10 cellular contexts compared by ENCODE assay signal in genomic region chr7:29565634-29565981, GRCh38. TPM values are rescaled to one million over a fixed set of nuclear protein-coding genes. Genes with fewer than 3 reads are reported as not detected.
DNase-seq lines count a peak whose midpoint lies in the region; ATAC-seq, FAIRE-seq and TF ChIP-seq lines count a peak whose summit lies in the region.
"Had no signal": no experiment of that assay in that cellular context is flagged by ENCODE, and none has a peak within 500 bp of the region (broad histone marks: within the 10 kb centered on the region; RNA-seq: fewer than 3 reads in every experiment).

No MANE protein-coding gene starts in this region.

- H3K36me3 ChIP-seq in adipocyte (ENCODE audit: control insufficient read depth, insufficient read depth, low read length, severe bottlenecking) (no peaks in the 10 kb centered on the region), iPS-20b (ENCODE audit: insufficient read depth, low read depth, low read length) (peaks cover 5% of the 10 kb centered on the region; the same call in 1 of the 2 replicates), skeletal muscle satellite cell (ENCODE audit: insufficient read depth, low read length) (peaks cover 4% of the 10 kb centered on the region)

- H3K4me2 ChIP-seq in skeletal muscle satellite cell (ENCODE audit: low read length), result peak overlapping the region; percentile 100

- FAIRE-seq in GM12892 (lab: Jason Lieb, UNC), result no peak

- TF ChIP-seq POLR2A in GM12892 (IDR thresholded peaks at IDR 0.05; ENCODE audit: low read depth, low read length), result no peak

- H3K9ac ChIP-seq in adipocyte (ENCODE audit: low read length) (peak overlapping the region; percentile 82), iPS-20b (ENCODE audit: low read depth, low read length) (peak overlapping the region; percentile 84; the same call in 1 of the 2 replicates), skeletal muscle satellite cell (ENCODE audit: low read depth, low read length) (peak overlapping the region; percentile 74)

- H3K4me1 ChIP-seq in adipocyte (ENCODE audit: control insufficient read depth, insufficient read depth, low read length) (peaks cover 24% of the 10 kb centered on the region), iPS-20b (ENCODE audit: insufficient read depth, low read length) (peaks cover 21% of the 10 kb centered on the region; the same call in 1 of the 2 replicates), skeletal muscle satellite cell (ENCODE audit: control insufficient read depth, insufficient read depth, low read length) (peaks cover 20% of the 10 kb centered on the region)

- DNase-seq in HFF-Myc (ENCODE audit: extremely low read depth, low read depth), result no peak
- DNase-seq in adipocyte (ENCODE audit: low read depth), result no peak
- no peak for DNase-seq in GM12892 (ENCODE audit: insufficient read length)
- DNase-seq in NCI-H187 (lab: John Stamatoyannopoulos, UW), result no peak
- DNase-seq: islet precursor cell, NCI-H2227 treated with DMSO at 0.1 percent for 48 hours had no signal

- H3K27ac ChIP-seq in iPS-20b (ENCODE audit: low read length), result no peak overlapping the region

- TF ChIP-seq CTCF in HFF-Myc (IDR thresholded peaks at IDR 0.05; ENCODE audit: low read depth, low read length, missing control alignments), result no peak

- H3K4me3 ChIP-seq in HFF-Myc (replicated peaks; ENCODE audit: low read depth, low read length) (peak overlapping the region; percentile 39), adipocyte (ENCODE audit: low read length) (peak overlapping the region; percentile 84), iPS-20b (ENCODE audit: low read length) (peak overlapping the region; percentile 98), skeletal muscle satellite cell (ENCODE audit: low read length) (peak overlapping the region; percentile 87)

- H3K9me3 ChIP-seq in adipocyte (ENCODE audit: control insufficient read depth, low read length) (no peaks in the 10 kb centered on the region), iPS-20b (ENCODE audit: insufficient read depth, low read depth, low read length) (no peaks in the 10 kb centered on the region), skeletal muscle satellite cell (replicated peaks; ENCODE audit: low read length) (no peaks in the 10 kb centered on the region)

- ATAC-seq in HG03432 (IDR thresholded peaks at IDR 0.05; ENCODE audit: unreplicated experiment) (no peak), GM21390 (IDR thresholded peaks at IDR 0.05; ENCODE audit: unreplicated experiment) (no peak)

- H3K27me3 ChIP-seq in adipocyte (replicated peaks; ENCODE audit: control insufficient read depth, insufficient read depth, low read length), result no peaks in the 10 kb centered on the region
- peaks cover 48% of the 10 kb centered on the region for H3K27me3 ChIP-seq in iPS-20b (ENCODE audit: insufficient read depth, low read length)
- H3K27me3 ChIP-seq in skeletal muscle satellite cell (ENCODE audit: control insufficient read depth, insufficient read depth, low read length), result peaks cover 17% of the 10 kb centered on the region

RNA-seq across cellular contexts. Expression of gene PRR15, which starts 2.0 kb away (rescaled TPM):
- total RNA-seq in skeletal muscle satellite cell (2012; rRNA removed), result 0.22 and 0.25 TPM in 2 replicates
- polyA plus RNA-seq in GM12892 (2012; ENCODE audit: missing spikeins), result not detected

Comparison
In these comparisons a context has a peak if more than half of its experiments do, and no peak if none do; other contexts are left out.
1. H3K4me3 ChIP-seq: peak in every context shown above with its lines; median percentile 98 in iPS-20b; 87 in skeletal muscle satellite cell; 84 in adipocyte; 39 in HFF-Myc.